In the genomic region with DNA sequence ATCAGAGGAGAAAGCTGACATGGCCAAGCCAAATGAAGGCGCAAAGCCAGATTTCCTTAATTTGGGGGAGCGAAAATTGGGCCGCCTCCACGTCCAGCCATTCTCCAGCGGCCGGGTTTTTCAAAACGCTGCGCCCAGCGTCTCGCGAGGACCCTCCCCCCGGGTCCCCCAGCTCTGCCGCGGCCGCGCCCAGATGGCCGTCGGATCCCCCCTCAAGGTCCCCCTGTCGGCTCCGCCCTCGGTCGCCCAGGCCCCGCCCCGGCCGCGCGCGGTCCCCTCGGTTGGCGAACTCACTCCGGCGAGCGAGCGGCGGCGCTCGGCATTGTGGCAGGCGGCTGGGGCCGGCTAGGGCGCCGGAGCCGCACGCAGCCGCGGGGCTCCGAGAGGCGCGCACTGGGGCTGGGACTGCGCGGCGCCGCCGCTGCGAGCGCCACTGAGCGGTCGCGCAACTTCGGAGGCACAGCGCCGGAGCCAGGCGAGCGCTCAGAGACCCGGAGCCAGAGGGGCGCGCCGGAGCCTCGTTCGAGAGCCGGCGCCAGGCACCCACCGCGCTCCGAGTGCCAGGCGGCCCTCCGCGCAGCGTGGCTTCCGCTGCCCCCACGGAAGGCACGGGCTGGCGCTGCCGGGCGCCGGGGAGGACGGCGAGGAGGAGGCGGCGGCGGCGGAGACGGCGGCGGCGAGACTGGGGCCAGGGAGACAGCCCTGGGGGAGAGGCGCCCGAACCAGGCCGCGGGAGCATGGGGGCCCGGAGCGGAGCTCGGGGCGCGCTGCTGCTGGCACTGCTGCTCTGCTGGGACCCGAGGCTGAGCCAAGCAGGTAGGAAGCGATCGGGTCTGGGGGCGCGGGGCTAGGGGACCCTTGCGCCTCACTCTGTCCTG, we compare ENCODE assay signal across 8 cellular contexts. TPM values are rescaled to one million over a fixed set of nuclear protein-coding genes. Genes with fewer than 3 reads are reported as not detected.
DNase-seq lines count a peak whose midpoint lies in the region; ATAC-seq and TF ChIP-seq lines count a peak whose summit lies in the region.

Gene UNC5B (plus strand): TSS at position 322 of the 878 bp plus-strand sequence. CDS start 416 bp downstream, at position 738.

- no peaks in the 10 kb centered on the region for H3K9me3 ChIP-seq in BLaER1 treated with 17β-estradiol and CSF1 and Interleukin-3, amounts not matched to agents 10 nM and 100 nM (replicated peaks in 1 of 11)
- H3K9me3 ChIP-seq in fibroblast of lung (ENCODE audit: control insufficient read depth, insufficient read depth, low read depth, low read length) (no peaks in the 10 kb centered on the region), muscle layer of duodenum (ENCODE audit: control insufficient read depth in 1 of 2, low read length in 2 of 2) (no peaks in the 10 kb centered on the region)

- peaks cover 76 to 87% (median 85%) of the 10 kb centered on the region in 11 experiments for H3K27me3 ChIP-seq in BLaER1 treated with 17β-estradiol and CSF1 and Interleukin-3, amounts not matched to agents 10 nM and 100 nM
- peaks cover 19% of the 10 kb centered on the region for H3K27me3 ChIP-seq in fibroblast of lung (ENCODE audit: control insufficient read depth, insufficient read depth, low read length)
- peaks cover 37% of the 10 kb centered on the region for H3K27me3 ChIP-seq in muscle layer of duodenum (ENCODE audit: low read depth, low read length)

- H3K9ac ChIP-seq in BLaER1 treated with 17β-estradiol and CSF1 and Interleukin-3, amounts not matched to agents 10 nM and 100 nM: peak within 1 kb of the TSS; percentile 45 to 79 (median 70)
- peak within 1 kb of the TSS; percentile 57 for H3K9ac ChIP-seq in fibroblast of lung (ENCODE audit: insufficient read depth, low read length)

- H3K27me3 Mint-ChIP-seq in activated T-helper 17 cell treated with anti-CD3 and anti-CD28 coated beads, Interleukin-2, amount 50 U/mL, for 72 hours: peaks cover 45% of the 10 kb centered on the region

- peak within 1 kb of the TSS; percentile 61 to 77 (median 66) for H3K4me3 ChIP-seq in BLaER1 treated with 17β-estradiol and CSF1 and Interleukin-3, amounts not matched to agents 10 nM and 100 nM
- H3K4me3 ChIP-seq in fibroblast of lung (replicated peaks in 1 of 4; ENCODE audit: control extremely low read depth in 1 of 4, insufficient read depth in 1 of 4, low read depth in 3 of 4, low read length in 4 of 4): peak within 1 kb of the TSS; percentile 55 to 87 (median 70)
- H3K4me3 ChIP-seq in muscle layer of duodenum (ENCODE audit: low read depth in 1 of 2, low read length in 2 of 2): peak within 1 kb of the TSS; percentile 72 to 87

- no peaks in the 10 kb centered on the region for H3K36me3 Mint-ChIP-seq in activated T-helper 17 cell treated with anti-CD3 and anti-CD28 coated beads, Interleukin-2, amount 50 U/mL, for 72 hours (ENCODE audit: low read depth)

- H2AFZ ChIP-seq in fibroblast of lung (ENCODE audit: low read length): peak within 1 kb of the TSS; percentile 56

- H3K4me1 ChIP-seq in BLaER1 treated with 17β-estradiol and CSF1 and Interleukin-3, amounts not matched to agents 10 nM and 100 nM: peaks cover 25 to 41% (median 30%) of the 10 kb centered on the region in 10 experiments
- H3K4me1 ChIP-seq in fibroblast of lung (ENCODE audit: control insufficient read depth, extremely low read depth, insufficient read depth, low read length): peaks cover 6% of the 10 kb centered on the region
- peaks cover 4 to 32% of the 10 kb centered on the region in 2 donors for H3K4me1 ChIP-seq in muscle layer of duodenum (ENCODE audit: control insufficient read depth in 1 of 2, insufficient read depth in 2 of 2, low read length in 2 of 2)

- peak within 1 kb of the TSS in 7 of 11 experiments; percentile 0 to 40 (median 30); a peak in 11 of 22 replicates for H3K27ac ChIP-seq in BLaER1 treated with 17β-estradiol and CSF1 and Interleukin-3, amounts not matched to agents 10 nM and 100 nM
- H3K27ac ChIP-seq in fibroblast of lung (ENCODE audit: insufficient read depth, low read length) (peak within 1 kb of the TSS; percentile 26), muscle layer of duodenum (ENCODE audit: low read length) (no peak within 1 kb of the TSS)

- H4K20me1 ChIP-seq in BLaER1 treated with 17β-estradiol and CSF1 and Interleukin-3, amounts not matched to agents 10 nM and 100 nM: peaks cover 0 to 56% (median 18%) of the 10 kb centered on the region in 11 experiments; a peak in 17 of 22 replicates
- H4K20me1 ChIP-seq in fibroblast of lung (ENCODE audit: control insufficient read depth, extremely low read depth, insufficient read depth, low read length): no peaks in the 10 kb centered on the region

- H3K4me3 Mint-ChIP-seq in activated T-helper 17 cell treated with anti-CD3 and anti-CD28 coated beads, Interleukin-2, amount 50 U/mL, for 72 hours: peak within 1 kb of the TSS; percentile 53

- H3K4me2 ChIP-seq in BLaER1 treated with 17β-estradiol and CSF1 and Interleukin-3, amounts not matched to agents 10 nM and 100 nM: peak within 1 kb of the TSS; percentile 94 to 100 (median 99)
- peak within 1 kb of the TSS; percentile 78 for H3K4me2 ChIP-seq in fibroblast of lung (ENCODE audit: extremely low read depth, insufficient read depth, low read length)

- no peak within 1 kb of the TSS for H3K27ac Mint-ChIP-seq in activated T-helper 17 cell treated with anti-CD3 and anti-CD28 coated beads, Interleukin-2, amount 50 U/mL, for 72 hours

- no peaks in the 10 kb centered on the region for H3K79me2 ChIP-seq in fibroblast of lung (ENCODE audit: control insufficient read depth, insufficient read depth, low read length)

- no peaks in the 10 kb centered on the region for H3K9me3 Mint-ChIP-seq in activated T-helper 17 cell treated with anti-CD3 and anti-CD28 coated beads, Interleukin-2, amount 50 U/mL, for 72 hours

- H3K36me3 ChIP-seq in BLaER1 treated with 17β-estradiol and CSF1 and Interleukin-3, amounts not matched to agents 10 nM and 100 nM: no peaks in the 10 kb centered on the region
- no peaks in the 10 kb centered on the region for H3K36me3 ChIP-seq in fibroblast of lung (ENCODE audit: control insufficient read depth, insufficient read depth, low read length)
- H3K36me3 ChIP-seq in muscle layer of duodenum (ENCODE audit: control insufficient read depth in 1 of 2, insufficient read depth in 2 of 2, low read length in 2 of 2): peaks cover 0 to 3% of the 10 kb centered on the region in 2 donors

- TF ChIP-seq CTCF in fibroblast of lung (conservative IDR thresholded peaks at IDR 0.05 in 1 of 2, IDR thresholded peaks at IDR 0.05 in 1 of 2; ENCODE audit: low read depth in 1 of 2, low read length in 2 of 2): peak in 1 of 2 donors; percentile 25

- peak; percentile 42 for ATAC-seq in activated T-helper 17 cell treated with anti-CD3 and anti-CD28 coated beads, Interleukin-2, amount 50 U/mL, for 72 hours (replicated peaks)
- no peak for ATAC-seq in GM18868 (IDR thresholded peaks at IDR 0.05; ENCODE audit: unreplicated experiment)

- no peaks in the 10 kb centered on the region for H3K4me1 Mint-ChIP-seq in activated T-helper 17 cell treated with anti-CD3 and anti-CD28 coated beads, Interleukin-2, amount 50 U/mL, for 72 hours

- DNase-seq in HPDE6-E6E7 (ENCODE audit: extremely low spot score) (peak; percentile 60), NOMO-1 (lab: John Stamatoyannopoulos, UW; ENCODE audit: unreplicated experiment in 2 of 2) (peak; percentile 77 to 86), fibroblast of lung (ENCODE audit: low read depth in 2 of 2) (peak; percentile 90)
- peak; percentile 45 to 47 for DNase-seq in stimulated activated CD8-positive, alpha-beta memory T cell treated with anti-CD3 and anti-CD28 coated beads, Interleukin-7, amount 100 ng/mL, for 48 hours (ENCODE audit: extremely low read depth in 1 of 2, low read depth in 1 of 2)

RNA-seq across cellular contexts. Expression of gene UNC5B, which starts in this region (rescaled TPM):
- under 1 TPM in 1 of 2 donors, not detected in 1; 0.04 TPM for total RNA-seq in activated T-helper 17 cell treated with anti-CD3 and anti-CD28 coated beads, Interleukin-2, amount 50 U/mL, for 72 hours
- 36.0 and 60.8 TPM in 2 replicates for total RNA-seq in fibroblast of lung
- 2.5 and 5.5 TPM in 2 replicates for polyA plus RNA-seq in fibroblast of lung
- polyA plus RNA-seq in fibroblast of lung (2012): 4.6 and 8.3 TPM in 2 replicates
- polyA minus RNA-seq in fibroblast of lung (ENCODE audit: low replicate concordance): 15.2 and 25.2 TPM in 2 replicates

Comparison
In these comparisons a context has a peak if more than half of its experiments do, and no peak if none do; other contexts are left out.
1. RNA of gene UNC5B (total RNA-seq): 36.0 to 60.8 TPM in fibroblast of lung; 0.04 TPM in activated T-helper 17 cell treated with anti-CD3 and anti-CD28 coated beads, Interleukin-2, amount 50 U/mL, for 72 hours; every median in the first group is over 10 times any median in the second.
2. Peak in ATAC-seq in activated T-helper 17 cell treated with anti-CD3 and anti-CD28 coated beads, Interleukin-2, amount 50 U/mL, for 72 hours; RNA of the gene not detected or under 1 TPM.
3. Peak in every context shown above with its lines, with median percentiles within 50 percentile points of each other: H3K4me3 ChIP-seq and DNase-seq.